34 cellular contexts compared by ENCODE assay signal in the genomic region with DNA sequence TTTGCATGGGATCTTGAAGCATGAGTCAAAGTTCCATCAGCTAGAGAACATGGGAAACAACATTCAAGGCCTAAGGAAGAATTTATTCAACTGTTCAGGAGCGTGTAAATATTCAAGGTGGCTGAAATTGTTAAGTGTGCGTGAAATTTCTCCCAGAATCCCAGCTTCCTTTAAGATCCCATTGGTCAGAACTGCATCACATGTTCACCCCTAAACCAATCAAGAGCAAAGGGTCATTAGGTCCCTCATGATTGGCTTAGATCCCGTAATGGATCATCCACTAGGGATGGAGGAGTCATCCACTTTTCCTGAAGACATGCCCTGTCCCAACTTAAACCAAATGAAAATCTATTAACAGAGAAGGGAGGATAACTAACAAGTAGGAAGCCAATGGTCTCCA.
"Had no signal": no experiment of that assay in that cellular context is flagged by ENCODE, and none has a peak within 500 bp of the region (broad histone marks: within the 10 kb centered on the region; RNA-seq: fewer than 3 reads in every experiment).

No MANE protein-coding gene starts in this region.

- H3K27ac ChIP-seq: KMS-11 had no signal

- DNase-seq: Karpas-422, Kasumi-1, MG63, MM.1S, MV-4-11, NCI-H1048, NCI-H1092, NCI-H1092 treated with DMSO at 0.1 percent for 48 hours, NCI-H1105, NCI-H1105 treated with DMSO at 0.1 percent for 48 hours, NCI-H1417, NCI-H1417 treated with DMSO at 0.1 percent for 48 hours, NCI-H1436, NCI-H1436 treated with DMSO at 0.1 percent for 48 hours, NCI-H146, NCI-H1694, NCI-H1694 treated with DMSO at 0.1 percent for 48 hours, NCI-H187, NCI-H187 treated with DMSO at 0.1 percent for 48 hours, NCI-H1930, NCI-H2029, NCI-H2029 treated with DMSO at 0.1 percent for 48 hours, NCI-H2081, NCI-H2081 treated with DMSO at 0.1 percent for 48 hours, NCI-H2107, NCI-H2171, NCI-H2171 treated with DMSO at 0.1 percent for 48 hours, NCI-H2227 treated with DMSO at 0.1 percent for 48 hours, NCI-H226, NCI-H345, NCI-H446, NCI-H446 treated with DMSO at 0.1 percent for 48 hours, NCI-H510A had no signal

- H3K4me2 ChIP-seq: KMS-11 had no signal

- H3K4me3 ChIP-seq: MG63 had no signal

- H3K36me3 ChIP-seq: MG63 had no signal

- H3K9me3 ChIP-seq: MG63 had no signal

- H3K9ac ChIP-seq: KMS-11 had no signal
